ENCODE assay signal across 17 cellular contexts in the genomic region with DNA sequence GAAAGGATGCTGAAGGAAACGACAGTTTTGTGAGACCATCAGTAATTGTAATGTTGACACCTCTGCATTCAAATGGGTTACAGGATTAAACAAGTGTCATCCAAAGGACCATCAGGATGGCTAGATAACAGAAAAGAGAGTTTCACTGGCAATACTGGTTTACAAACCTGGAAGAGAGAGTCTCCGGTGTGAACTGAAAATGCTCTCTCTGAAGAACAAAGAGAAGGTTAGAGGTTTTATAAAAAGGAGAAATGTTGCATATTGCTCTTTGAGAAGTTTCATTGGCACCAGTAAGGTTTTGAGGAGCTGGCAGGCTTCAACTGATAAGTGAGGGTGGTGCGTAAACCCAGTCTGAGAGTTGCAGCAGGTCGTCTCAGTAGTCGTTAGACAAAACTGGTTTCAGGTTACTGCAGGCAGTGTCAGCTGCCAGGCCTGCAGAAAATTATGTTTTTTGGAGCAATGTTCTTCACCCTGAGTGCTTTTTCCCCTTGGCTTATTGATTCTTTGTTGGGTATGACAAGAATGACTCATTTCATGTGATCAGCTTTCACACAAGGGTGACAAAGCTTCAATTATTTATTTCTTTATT. TPM values are rescaled to one million over a fixed set of nuclear protein-coding genes. Genes with fewer than 3 reads are reported as not detected.
DNase-seq lines count a peak whose midpoint lies in the region; ATAC-seq and TF ChIP-seq lines count a peak whose summit lies in the region.
"Had no signal": no experiment of that assay in that cellular context is flagged by ENCODE, and none has a peak within 500 bp of the region (broad histone marks: within the 10 kb centered on the region; RNA-seq: fewer than 3 reads in every experiment).

No MANE protein-coding gene starts in this region.

- no peak for TF ChIP-seq POLR2A in erythroblast (IDR thresholded peaks at IDR 0.05; ENCODE audit: low read length)
- TF ChIP-seq POLR2A in gastroesophageal sphincter (IDR thresholded peaks at IDR 0.05): no peak

- no peaks in the 10 kb centered on the region for H3K9me3 ChIP-seq in GM23248 (ENCODE audit: low read depth)
- no peaks in the 10 kb centered on the region for H3K9me3 ChIP-seq in gastroesophageal sphincter
- H3K9me3 ChIP-seq: BLaER1, esophagus muscularis mucosa, uterus had no signal

- WGBS in GM23248 (ENCODE audit: low coverage in 1 of 2, low lambda C conversion rate in 2 of 2, missing lambda C conversion rate in 2 of 2), 2 experiments: 75 to 82% methylated on average over 5 of the region's 5 CpGs
- 56 to 59% methylated on average over 4 to 5 of the region's 5 CpGs for WGBS in gastroesophageal sphincter (ENCODE audit: low coverage in 1 of 2), 2 donors

- H3K27me3 ChIP-seq in GM23248 (replicated peaks; ENCODE audit: insufficient read depth): no peaks in the 10 kb centered on the region
- no peaks in the 10 kb centered on the region for H3K27me3 ChIP-seq in gastroesophageal sphincter
- H3K27me3 ChIP-seq: BLaER1, esophagus muscularis mucosa, uterus had no signal

- 0 out of 2 replicates have a peak, but pooled peaks cover 4% of the 10 kb centered on the region for H3K4me1 ChIP-seq in GM23248 (ENCODE audit: insufficient read depth)
- no peaks in the 10 kb centered on the region for H3K4me1 ChIP-seq in gastroesophageal sphincter
- H3K4me1 ChIP-seq: BLaER1, esophagus muscularis mucosa, uterus had no signal

- no peak for TF ChIP-seq EP300 in gastroesophageal sphincter (IDR thresholded peaks at IDR 0.05)

- no peak overlapping the region for H3K4me2 ChIP-seq in GM23248 (ENCODE audit: unreplicated experiment)
- H3K4me2 ChIP-seq: BLaER1 had no signal

- no peak overlapping the region for H2AFZ ChIP-seq in GM23248

- TF ChIP-seq CTCF in Calu3 (IDR thresholded peaks at IDR 0.05; ENCODE audit: unreplicated experiment) (no peak), gastroesophageal sphincter (IDR thresholded peaks at IDR 0.05) (no peak)

- H3K27me3 Mint-ChIP-seq in Calu3 (ENCODE audit: unreplicated experiment): no peaks in the 10 kb centered on the region

- no peak for ATAC-seq in gastroesophageal sphincter
- ATAC-seq: WTC11 had no signal

- TSS peak; percentile 94 for BruUV-seq in Calu3 (replicated peaks; lab: Mats Ljungman, UMichigan)

- H3K9me3 Mint-ChIP-seq in Calu3 (ENCODE audit: low read depth, unreplicated experiment): no peaks in the 10 kb centered on the region

- H3K36me3 Mint-ChIP-seq in Calu3 (ENCODE audit: insufficient read depth, unreplicated experiment): peaks cover 23% of the 10 kb centered on the region

- H3K9me2 ChIP-seq in GM23248 (ENCODE audit: insufficient read depth): no peaks in the 10 kb centered on the region

- H3K36me3 ChIP-seq in GM23248 (ENCODE audit: low read depth): no peaks in the 10 kb centered on the region
- no peaks in the 10 kb centered on the region for H3K36me3 ChIP-seq in gastroesophageal sphincter
- H3K36me3 ChIP-seq: BLaER1, esophagus muscularis mucosa, uterus had no signal

- H3K4me3 Mint-ChIP-seq in Calu3 (ENCODE audit: low read depth, unreplicated experiment): peak overlapping the region; percentile 70
- H3K4me3 Mint-ChIP-seq: WTC11 had no signal

- peak overlapping the region; percentile 99 for H3K27ac Mint-ChIP-seq in Calu3 (ENCODE audit: unreplicated experiment)
- H3K27ac Mint-ChIP-seq: WTC11 had no signal

- H4K20me1 ChIP-seq in GM23248 (ENCODE audit: insufficient read depth): no peaks in the 10 kb centered on the region
- H4K20me1 ChIP-seq: BLaER1 had no signal

- intact Hi-C loops in Calu3 (cut with micrococcal nuclease; ENCODE audit: unreplicated experiment): loop anchor here (2.0 to 5.0 kb wide), 2 partner anchors 51 to 136 kb away; no protein-coding TSS in a partner anchor

- no peak overlapping the region for H3K27ac ChIP-seq in GM23248
- no peak overlapping the region for H3K27ac ChIP-seq in gastroesophageal sphincter
- H3K27ac ChIP-seq: BLaER1, esophagus muscularis mucosa, skin epidermis, uterus had no signal

- no peaks in the 10 kb centered on the region for H3K79me2 ChIP-seq in GM23248 (ENCODE audit: insufficient read depth)

- in situ Hi-C loops in GM23248 (cut with MboI): no loop called here

- CTCF ChIA-PET in Calu3 (lab: Charles Lee): interaction anchor here (0.9 to 1.7 kb wide), 5 partner anchors 17 to 292 kb away, joined by 3 to 7 read pairs (median 3); a partner anchor contains a TSS

- no peak overlapping the region for H3K9ac ChIP-seq in GM23248
- H3K9ac ChIP-seq: BLaER1 had no signal

- peaks cover 73% of the 10 kb centered on the region for H3K4me1 Mint-ChIP-seq in Calu3 (ENCODE audit: low read depth, unreplicated experiment)

- DNase-seq in Ammon's horn (ENCODE audit: low spot score) (peak; percentile 21), Calu3 (peak; percentile 39), NCI-H510A (lab: John Stamatoyannopoulos, UW) (peak; percentile 17), erythroblast (lab: John Stamatoyannopoulos, UW) (peak; percentile 2 to 5), GM23248 (no peak)
- no peak for DNase-seq in activated naive CD4-positive, alpha-beta T cell treated with anti-CD3 and anti-CD28 coated beads, Interleukin-2, amount 50 U/mL, for 16 hours
- DNase-seq: activated gamma-delta T cell treated with Interleukin-2 at 50 U/mL for 16 hours; dermis blood vessel endothelial cell; occipital lobe; stimulated activated naive CD4-positive, alpha-beta T cell treated with Interleukin-2 at 50 U/mL for 16 hours; uterus had no signal

- H3F3A ChIP-seq in GM23248 (ENCODE audit: insufficient read depth): no peaks in the 10 kb centered on the region

- H3K4me3 ChIP-seq in GM23248 (no peak overlapping the region), gastroesophageal sphincter (no peak overlapping the region)
- H3K4me3 ChIP-seq: BLaER1, esophagus muscularis mucosa, skin epidermis, uterus had no signal

RNA-seq across cellular contexts. Expression of a gene that starts 42.2 kb away (rescaled TPM):
- total RNA-seq in Calu3 (2022) (38.0 and 39.2 TPM in 2 replicates), gastroesophageal sphincter (1 to 10 TPM; 2.2 to 5.5 (median 3.2) TPM)
- total RNA-seq in GM23248 (2014; rRNA removed; shearing (Covaris generic)): 4.0 and 6.7 TPM in 2 replicates
- polyA plus RNA-seq in GM23248 (2016; fragmentation: Nextera tagmentation; extraction: Ambion mirVana): 4.2 and 4.8 TPM in 2 replicates
- total RNA-seq: LHCN-M2 had no signal

Comparison
In these comparisons a context has a peak if more than half of its experiments do, and no peak if none do; other contexts are left out.
1. DNase-seq: peak in Ammon's horn (single experiment), Calu3 (single experiment), NCI-H510A (single experiment) and erythroblast (2 of 2); none in activated naive CD4-positive, alpha-beta T cell treated with anti-CD3 and anti-CD28 coated beads, Interleukin-2, amount 50 U/mL, for 16 hours (single experiment) and GM23248 (single experiment).